8 cellular contexts compared by ENCODE assay signal in genomic region chr12:27779416-27779815, GRCh38.
DNase-seq lines count a peak whose midpoint lies in the region; ATAC-seq and TF ChIP-seq lines count a peak whose summit lies in the region.

No MANE protein-coding gene starts in this region.

- TF ChIP-seq CTCF in GM10248 (IDR thresholded peaks at IDR 0.05; ENCODE audit: control extremely low read depth, extremely low read depth, low read depth, missing control alignments) (no peak), VCaP (conservative IDR thresholded peaks at IDR 0.05) (no peak), nephron (IDR thresholded peaks at IDR 0.05; ENCODE audit: unreplicated experiment in 3 of 3) (no peak)

- no peak for TF ChIP-seq RAD21 in Ishikawa (IDR thresholded peaks at IDR 0.05; ENCODE audit: low read depth)

- H3K4me1 Mint-ChIP-seq in nephron: peaks cover 31% of the 10 kb centered on the region

- no peak for TF ChIP-seq EP300 in Ishikawa (IDR thresholded peaks at IDR 0.05; ENCODE audit: borderline replicate concordance)

- CTCF ChIA-PET in GM10248 (lab: Yijun Ruan, JAX): interaction anchor here (0.8 to 2.2 kb wide), 6 partner anchors 10 to 159 kb away, joined by 3 to 6 read pairs (median 3); no protein-coding TSS in a partner anchor

- H3K27ac ChIP-seq in VCaP: peak overlapping the region; percentile 97

- H3K36me3 Mint-ChIP-seq in nephron (ENCODE audit: low read depth): peaks cover 16% of the 10 kb centered on the region

- ATAC-seq in GM21529 (IDR thresholded peaks at IDR 0.05; ENCODE audit: unreplicated experiment) (peak; percentile 21), GM19324 (IDR thresholded peaks at IDR 0.05; ENCODE audit: low FRiP score, unreplicated experiment) (no peak), HG03025 (IDR thresholded peaks at IDR 0.05; ENCODE audit: low FRiP score, unreplicated experiment) (no peak)

- POLR2A ChIA-PET in GM10248 (lab: Yijun Ruan, JAX): no interaction called here

- DNase-seq in GM10248 (ENCODE audit: extremely low spot score): peak; percentile 50
- DNase-seq in erythroblast (lab: John Stamatoyannopoulos, UW): peak; percentile 44 to 60

- no peaks in the 10 kb centered on the region for H3K27me3 Mint-ChIP-seq in nephron (ENCODE audit: low read depth)

- H3K4me3 Mint-ChIP-seq in nephron: peak overlapping the region; percentile 85 to 91 (median 88)

- TF ChIP-seq POLR2A in erythroblast (IDR thresholded peaks at IDR 0.05; ENCODE audit: low read length): no peak

- H3K27ac Mint-ChIP-seq in nephron: peak overlapping the region; percentile 89 to 99 (median 95)

- no peaks in the 10 kb centered on the region for H3K9me3 Mint-ChIP-seq in nephron

TF ChIP-seq in Ishikawa, 13 proteins besides CTCF, POLR2A, EP300 and RAD21:
- TF ChIP-seq YY1 (IDR thresholded peaks at IDR 0.05; ENCODE audit: low read depth) (peak; percentile 49), CEBPB (IDR thresholded peaks at IDR 0.05) (no peak)
